12 cellular contexts compared by ENCODE assay signal in genomic region chr11:97454988-97455387, GRCh38.
DNase-seq lines count a peak whose midpoint lies in the region; TF ChIP-seq lines count a peak whose summit lies in the region.
"Had no signal": no experiment of that assay in that cellular context is flagged by ENCODE, and none has a peak within 500 bp of the region (broad histone marks: within the 10 kb centered on the region; RNA-seq: fewer than 3 reads in every experiment).

No MANE protein-coding gene starts in this region.

- H3K79me1 ChIP-seq in mesenchymal stem cell (replicated peaks; ENCODE audit: low read length, poor library complexity, severe bottlenecking) = no peaks in the 10 kb centered on the region

- H3K4me3 Mint-ChIP-seq in mesothelial cell of epicardium = no peak overlapping the region
- H3K4me3 Mint-ChIP-seq: CD8-positive, alpha-beta T cell had no signal

- no peak overlapping the region for H2BK15ac ChIP-seq in mesenchymal stem cell (ENCODE audit: low read depth, poor library complexity, severe bottlenecking)

- 0 out of 2 replicates have a peak, but pooled peaks have one; percentile 4 for TF ChIP-seq CTCF in AG04450 (IDR thresholded peaks at IDR 0.05; ENCODE audit: low read depth, low read length)
- TF ChIP-seq CTCF in LNCaP clone FGC (IDR thresholded peaks at IDR 0.05; ENCODE audit: control insufficient read depth, extremely low read depth, insufficient read depth) = peak; percentile 79
- no peak for TF ChIP-seq CTCF in mesothelial cell of epicardium (IDR thresholded peaks at IDR 0.05; ENCODE audit: unreplicated experiment)

- no peak overlapping the region for H3K9ac ChIP-seq in mesenchymal stem cell (ENCODE audit: low read length)

- no peaks in the 10 kb centered on the region for H3K9me3 Mint-ChIP-seq in mesothelial cell of epicardium

- no peak overlapping the region for H2AFZ ChIP-seq in mesenchymal stem cell (ENCODE audit: low read depth, low read length)

- H3K4me3 ChIP-seq in AG04450 (ENCODE audit: low read depth, low read length) = no peak overlapping the region
- no peak overlapping the region for H3K4me3 ChIP-seq in LNCaP clone FGC (ENCODE audit: low read depth, low read length)
- H3K4me3 ChIP-seq in mesenchymal stem cell (ENCODE audit: insufficient read depth in 1 of 2, low read depth in 1 of 2, low read length in 2 of 2) = no peak overlapping the region
- H3K4me3 ChIP-seq: SK-N-MC had no signal

- H2AK5ac ChIP-seq in mesenchymal stem cell (ENCODE audit: low read length, severe bottlenecking) = no peak overlapping the region

- no peak overlapping the region for H3K23ac ChIP-seq in mesenchymal stem cell (ENCODE audit: low read length in 2 of 2)

- no peak overlapping the region for H2BK120ac ChIP-seq in mesenchymal stem cell (ENCODE audit: low read depth, low read length)

- no peak overlapping the region for H3K14ac ChIP-seq in mesenchymal stem cell (ENCODE audit: low read length in 2 of 2)

- no peak overlapping the region for H3K27ac ChIP-seq in AG04450 (ENCODE audit: low read depth, low read length)
- no peak overlapping the region for H3K27ac ChIP-seq in mesenchymal stem cell (ENCODE audit: low read length, poor library complexity, severe bottlenecking)
- H3K27ac ChIP-seq: epithelial cell of prostate, SK-N-MC had no signal

- CTCF ChIA-PET in AG04450 (lab: Charles Lee) = interaction anchor here (0.7 kb wide), 1 partner anchor 382 kb away, joined by 4 read pairs; no protein-coding TSS in a partner anchor

- H3K36me3 ChIP-seq in mesenchymal stem cell (ENCODE audit: control insufficient read depth in 1 of 2, insufficient read depth in 2 of 2, low read depth in 1 of 2, low read length in 2 of 2) = no peaks in the 10 kb centered on the region

- no peaks in the 10 kb centered on the region for H3K27me3 ChIP-seq in AG04450 (ENCODE audit: control insufficient read depth, insufficient read depth, low read length)
- no peaks in the 10 kb centered on the region for H3K27me3 ChIP-seq in mesenchymal stem cell (ENCODE audit: control insufficient read depth in 1 of 2, insufficient read depth in 1 of 2, low read length in 2 of 2)

- H3K4me1 Mint-ChIP-seq in mesothelial cell of epicardium = no peaks in the 10 kb centered on the region

- H3K18ac ChIP-seq in mesenchymal stem cell (ENCODE audit: low read depth in 1 of 2, low read length in 2 of 2) = no peak overlapping the region

- H3K4me2 ChIP-seq in mesenchymal stem cell (ENCODE audit: low read length, poor library complexity, severe bottlenecking) = no peak overlapping the region

- no peak overlapping the region for H2BK12ac ChIP-seq in mesenchymal stem cell (ENCODE audit: low read length in 2 of 2)

- DNase-seq in AG04450 (ENCODE audit: low read depth, low spot score) (no peak), LNCaP clone FGC (ENCODE audit: low read depth) (peak; percentile 27), SW480 (ENCODE audit: low spot score) (peak; percentile 53), globus pallidus (ENCODE audit: low spot score) (peak; percentile 42), mesenchymal stem cell (no peak), cerebellum (ENCODE audit: low spot score) (no peak), mesothelial cell of epicardium (ENCODE audit: low spot score in 2 of 2, unreplicated experiment in 2 of 2) (no peak)
- no peak for DNase-seq in activated CD4-positive, alpha-beta T cell treated with anti-CD3 and anti-CD28 coated beads, Interleukin-2, amount 50 U/mL, for 48 hours
- DNase-seq: activated CD8-positive, alpha-beta memory T cell treated with anti-CD3 and anti-CD28 coated beads, Interleukin-2, amount 50 U/mL, for 48 hours; CD8-positive, alpha-beta T cell had no signal

- no peak overlapping the region for H2BK5ac ChIP-seq in mesenchymal stem cell (ENCODE audit: low read depth, low read length, poor library complexity, severe bottlenecking)

- no peaks in the 10 kb centered on the region; the same call in 1 of the 2 replicates for H3K9me3 ChIP-seq in AG04450 (ENCODE audit: control insufficient read depth, insufficient read depth, low read length)
- peaks cover 5% of the 10 kb centered on the region for H3K9me3 ChIP-seq in mesenchymal stem cell (ENCODE audit: control insufficient read depth, low read length)

- POLR2A ChIA-PET in AG04450 (lab: Yijun Ruan, JAX) = no interaction called here

- WGBS in mesenchymal stem cell = no CpG with 5 or more reads among the region's 1 CpG

- H4K8ac ChIP-seq in mesenchymal stem cell (ENCODE audit: low read length) = no peak overlapping the region

- no peaks in the 10 kb centered on the region for H3K4me1 ChIP-seq in mesenchymal stem cell (ENCODE audit: control insufficient read depth, insufficient read depth, low read depth, low read length)

- H3K4ac ChIP-seq in mesenchymal stem cell (ENCODE audit: low read depth in 1 of 2, low read length in 2 of 2) = no peak overlapping the region

- no peak overlapping the region for H4K91ac ChIP-seq in mesenchymal stem cell (ENCODE audit: low read length)

- H3K27me3 Mint-ChIP-seq in mesothelial cell of epicardium (ENCODE audit: low read depth) = peaks cover 2% of the 10 kb centered on the region

- peaks cover 3% of the 10 kb centered on the region for H3K36me3 Mint-ChIP-seq in mesothelial cell of epicardium
- H3K36me3 Mint-ChIP-seq: CD8-positive, alpha-beta T cell had no signal

- no peak overlapping the region for H3K27ac Mint-ChIP-seq in mesothelial cell of epicardium
- H3K27ac Mint-ChIP-seq: CD8-positive, alpha-beta T cell had no signal

Comparison
In these comparisons a context has a peak if more than half of its experiments do, and no peak if none do; other contexts are left out.
1. DNase-seq: peak in LNCaP clone FGC (single experiment), SW480 (single experiment) and globus pallidus (single experiment); none in AG04450 (single experiment), activated CD4-positive, alpha-beta T cell treated with anti-CD3 and anti-CD28 coated beads, Interleukin-2, amount 50 U/mL, for 48 hours (0 of 2), mesenchymal stem cell (single experiment), cerebellum (single experiment) and mesothelial cell of epicardium (0 of 2).